Comparison of ENCODE assay signal across 10 cellular contexts in genomic region chr22:19036523-19037273, GRCh38.
DNase-seq lines count a peak whose midpoint lies in the region; ATAC-seq and TF ChIP-seq lines count a peak whose summit lies in the region.
"Had no signal": no experiment of that assay in that cellular context is flagged by ENCODE, and none has a peak within 500 bp of the region (broad histone marks: within the 10 kb centered on the region; RNA-seq: fewer than 3 reads in every experiment).

No MANE protein-coding gene starts in this region.

- H3K36me3 Mint-ChIP-seq in MCF 10A (ENCODE audit: insufficient read depth, unreplicated experiment): peaks cover 32% of the 10 kb centered on the region
- H3K36me3 Mint-ChIP-seq in glutamatergic neuron (ENCODE audit: unreplicated experiment): no peaks in the 10 kb centered on the region
- H3K36me3 Mint-ChIP-seq in T-helper 17 cell (ENCODE audit: low read depth): peaks cover 4% of the 10 kb centered on the region

- no TSS peak for BruUV-seq in MCF 10A (replicated peaks; lab: Mats Ljungman, UMichigan)
- BruUV-seq in mammary epithelial cell (replicated peaks; lab: Mats Ljungman, UMichigan): no TSS peak

- in situ Hi-C loops in mammary epithelial cell (cut with MboI; ENCODE audit: low sequenced_read_pairs in 2 of 2) (no loop called here), SK-MEL-5 (cut with HindIII; ENCODE audit: low pct_unique_long_range_greater_than_20kb, low sequenced_read_pairs) (no loop called here)

- no peak overlapping the region for H3K9ac ChIP-seq in mammary epithelial cell (ENCODE audit: insufficient read depth, low read length)

- H3K4me3 Mint-ChIP-seq in MCF 10A (ENCODE audit: unreplicated experiment) (no peak overlapping the region), glutamatergic neuron (ENCODE audit: unreplicated experiment) (no peak overlapping the region), T-helper 17 cell (no peak overlapping the region)

- DNase-seq in MCF 10A (ENCODE audit: unreplicated experiment) (no peak), mammary epithelial cell (no peak), SK-MEL-5 (ENCODE audit: low read depth, low spot score) (peak; percentile 31), glutamatergic neuron (no peak), upper lobe of left lung (peak; percentile 20 to 58), T-helper 17 cell (no peak), body of pancreas (no peak)
- DNase-seq: activated T-cell treated with anti-CD3 and anti-CD28 coated beads for 4 hours, C1 segment of cervical spinal cord had no signal

- WGBS in mammary epithelial cell (ENCODE audit: low coverage, missing lambda C conversion rate): 80% methylated on average over 14 of the region's 17 CpGs
- WGBS in upper lobe of left lung, 2 donors: 87 to 89% methylated on average over 8 to 17 of the region's 17 CpGs
- WGBS in body of pancreas, 2 donors: 77 to 90% methylated on average over 14 to 17 of the region's 17 CpGs

- no peaks in the 10 kb centered on the region for H3K79me2 ChIP-seq in mammary epithelial cell (ENCODE audit: insufficient read depth, low read length)

- dilution Hi-C loops in mammary epithelial cell (cut with HindIII; ENCODE audit: low sequenced_read_pairs): no loop called here

- TF ChIP-seq POLR2A in upper lobe of left lung (IDR thresholded peaks at IDR 0.05) (no peak), body of pancreas (IDR thresholded peaks at IDR 0.05) (no peak)

- H3K4me3 ChIP-seq in mammary epithelial cell (replicated peaks in 1 of 3; ENCODE audit: insufficient read depth in 1 of 3, low read depth in 2 of 3, low read length in 3 of 3) (no peak overlapping the region), upper lobe of left lung (no peak overlapping the region), body of pancreas (no peak overlapping the region)

- H3K4me1 Mint-ChIP-seq in MCF 10A (ENCODE audit: insufficient read depth, unreplicated experiment) (no peaks in the 10 kb centered on the region), glutamatergic neuron (ENCODE audit: low read depth, unreplicated experiment) (peaks cover 5% of the 10 kb centered on the region), T-helper 17 cell (peaks cover 10% of the 10 kb centered on the region)

- CTCF ChIA-PET in MCF 10A (lab: Yijun Ruan, JAX) (no interaction called here), mammary epithelial cell (lab: Charles Lee; ENCODE audit: low non-redundant PET) (no interaction called here)

- POLR2A ChIA-PET in MCF 10A (lab: Yijun Ruan, JAX): interaction anchor here (1.0 kb wide), 1 partner anchor 17 kb away, joined by 3 read pairs; no protein-coding TSS in a partner anchor

- TF ChIP-seq EP300 in upper lobe of left lung (IDR thresholded peaks at IDR 0.05): no peak

- no peaks in the 10 kb centered on the region for H4K20me1 ChIP-seq in mammary epithelial cell (ENCODE audit: insufficient read depth, low read length)

- H3K27me3 Mint-ChIP-seq in MCF 10A (ENCODE audit: insufficient read depth, unreplicated experiment) (no peaks in the 10 kb centered on the region), glutamatergic neuron (ENCODE audit: unreplicated experiment) (peaks cover 9% of the 10 kb centered on the region), T-helper 17 cell (no peaks in the 10 kb centered on the region)

- intact Hi-C loops in MCF 10A (cut with micrococcal nuclease) (no loop called here), mammary epithelial cell (cut with micrococcal nuclease) (loop anchor here (10.0 kb wide), 1 partner anchor 82 kb away; no protein-coding TSS in a partner anchor), body of pancreas (cut with DNase I) (no loop called here)

- H3K4me1 ChIP-seq in mammary epithelial cell (ENCODE audit: insufficient read depth, low read length): no peaks in the 10 kb centered on the region
- no peaks in the 10 kb centered on the region for H3K4me1 ChIP-seq in upper lobe of left lung
- H3K4me1 ChIP-seq in body of pancreas: no peaks in the 10 kb centered on the region

- no peak overlapping the region for H2AFZ ChIP-seq in mammary epithelial cell (ENCODE audit: low read depth, low read length)

- H3K27ac Mint-ChIP-seq in MCF 10A (ENCODE audit: low read depth, unreplicated experiment) (no peak overlapping the region), glutamatergic neuron (ENCODE audit: unreplicated experiment) (peak overlapping the region; percentile 33), T-helper 17 cell (no peak overlapping the region)

- H3K27me3 ChIP-seq in mammary epithelial cell (ENCODE audit: insufficient read depth, low read length) (no peaks in the 10 kb centered on the region), upper lobe of left lung (no peaks in the 10 kb centered on the region), body of pancreas (no peaks in the 10 kb centered on the region)

- no peak overlapping the region for H3K4me2 ChIP-seq in mammary epithelial cell (ENCODE audit: insufficient read depth, low read depth, low read length)

- no peaks in the 10 kb centered on the region for H3K36me3 ChIP-seq in mammary epithelial cell (ENCODE audit: insufficient read depth, low read length)
- peaks cover 18 to 55% (median 43%) of the 10 kb centered on the region in 4 donors for H3K36me3 ChIP-seq in upper lobe of left lung
- peaks cover 24 to 26% of the 10 kb centered on the region in 2 donors for H3K36me3 ChIP-seq in body of pancreas (replicated peaks in 1 of 2; ENCODE audit: insufficient read depth in 1 of 2, low read depth in 2 of 2)

- no peak for ATAC-seq in upper lobe of left lung (ENCODE audit: low FRiP score in 2 of 2)
- ATAC-seq in HG03175 (IDR thresholded peaks at IDR 0.05; ENCODE audit: unreplicated experiment): no peak
- ATAC-seq in T-helper 17 cell: no peak
- no peak for ATAC-seq in body of pancreas

- H3K9me3 Mint-ChIP-seq in MCF 10A (ENCODE audit: unreplicated experiment) (no peaks in the 10 kb centered on the region), glutamatergic neuron (ENCODE audit: unreplicated experiment) (peaks cover 10% of the 10 kb centered on the region)

- H3K27ac ChIP-seq in mammary epithelial cell (ENCODE audit: insufficient read depth, low read depth, low read length) (no peak overlapping the region), upper lobe of left lung (no peak overlapping the region), body of pancreas (no peak overlapping the region)

- no peaks in the 10 kb centered on the region for H3K9me3 ChIP-seq in mammary epithelial cell (replicated peaks; ENCODE audit: insufficient read depth, low read length)
- no peaks in the 10 kb centered on the region for H3K9me3 ChIP-seq in upper lobe of left lung
- H3K9me3 ChIP-seq in T-helper 17 cell (ENCODE audit: control insufficient read depth, low read length, poor library complexity, severe bottlenecking): no peaks in the 10 kb centered on the region
- no peaks in the 10 kb centered on the region for H3K9me3 ChIP-seq in body of pancreas

- TF ChIP-seq CTCF in MCF 10A (IDR thresholded peaks at IDR 0.05; ENCODE audit: unreplicated experiment) (peak; percentile 10), mammary epithelial cell (conservative IDR thresholded peaks at IDR 0.05 in 1 of 2, IDR thresholded peaks at IDR 0.05 in 1 of 2; ENCODE audit: extremely low read depth in 1 of 2, insufficient read depth in 1 of 2, low read depth in 1 of 2, low read length in 2 of 2) (peak in 1 of 2 donors; percentile 28), glutamatergic neuron (IDR thresholded peaks at IDR 0.05; ENCODE audit: partially characterized antibody, unreplicated experiment) (no peak), upper lobe of left lung (IDR thresholded peaks at IDR 0.05) (no peak), body of pancreas (IDR thresholded peaks at IDR 0.05) (no peak)

Comparison
In these comparisons a context has a peak if more than half of its experiments do, and no peak if none do; other contexts are left out.
1. DNase-seq: peak in SK-MEL-5 (single experiment) and upper lobe of left lung (2 of 2); none in MCF 10A (single experiment), mammary epithelial cell (single experiment), glutamatergic neuron (single experiment), T-helper 17 cell (0 of 3) and body of pancreas (0 of 4).